8 cellular contexts compared by ENCODE assay signal in the genomic region with DNA sequence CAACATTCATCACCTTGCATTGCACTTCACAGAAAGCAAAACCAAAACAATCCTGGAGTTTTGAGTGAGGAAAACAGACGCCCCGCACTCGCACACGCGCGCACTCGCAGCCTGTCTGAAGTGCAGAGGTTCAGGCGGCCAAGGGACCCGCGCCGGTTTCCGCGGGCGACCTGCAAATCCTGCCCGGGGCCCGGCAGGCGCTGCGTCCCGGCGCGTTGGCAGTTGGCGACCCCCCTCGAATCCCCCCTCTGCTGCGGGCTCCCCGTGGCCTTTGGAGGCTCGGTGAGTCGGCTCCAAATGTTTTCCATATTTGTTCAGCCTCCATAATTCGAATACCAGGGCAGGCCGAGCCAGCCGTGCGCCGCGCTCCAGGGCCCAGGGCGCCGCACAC. TPM values are rescaled to one million over a fixed set of nuclear protein-coding genes. Genes with fewer than 3 reads are reported as not detected.
DNase-seq lines count a peak whose midpoint lies in the region; ATAC-seq and TF ChIP-seq lines count a peak whose summit lies in the region.

A gene with protein sequence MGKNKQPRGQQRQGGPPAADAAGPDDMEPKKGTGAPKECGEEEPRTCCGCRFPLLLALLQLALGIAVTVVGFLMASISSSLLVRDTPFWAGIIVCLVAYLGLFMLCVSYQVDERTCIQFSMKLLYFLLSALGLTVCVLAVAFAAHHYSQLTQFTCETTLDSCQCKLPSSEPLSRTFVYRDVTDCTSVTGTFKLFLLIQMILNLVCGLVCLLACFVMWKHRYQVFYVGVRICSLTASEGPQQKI (plus strand): TSS at position 324 of the 391 bp plus-strand sequence. CDS start 100 bp downstream, outside the sequence.

- no peak within 1 kb of the TSS for H3K27ac ChIP-seq in HL-60 (replicated peaks)

- peak within 1 kb of the TSS; percentile 68 for H3K4me3 Mint-ChIP-seq in activated CD4-positive, alpha-beta T cell treated with anti-CD3 and anti-CD28 coated beads, Interleukin-2, amount 10 ng/mL, durations not matched to agents 7 days and 5 days
- H3K4me3 Mint-ChIP-seq in activated naive CD8-positive, alpha-beta T cell treated with anti-CD3 and anti-CD28 coated beads for 36 hours = peak within 1 kb of the TSS; percentile 68

- no peak within 1 kb of the TSS for H3K27ac Mint-ChIP-seq in activated CD4-positive, alpha-beta T cell treated with anti-CD3 and anti-CD28 coated beads, Interleukin-2, amount 10 ng/mL, durations not matched to agents 7 days and 5 days
- H3K27ac Mint-ChIP-seq in activated naive CD8-positive, alpha-beta T cell treated with anti-CD3 and anti-CD28 coated beads for 36 hours = no peak within 1 kb of the TSS

- intact Hi-C loops in left cardiac atrium (cut with DNase I) = loop anchor here in 1 of 2 donors (5.0 kb wide), 1 partner anchor 68 kb away; a partner anchor contains a TSS

- H3K27me3 ChIP-seq in HL-60 (ENCODE audit: insufficient read depth, poor library complexity, severe bottlenecking) = peaks cover 12% of the 10 kb centered on the region

- peaks cover 10% of the 10 kb centered on the region for H3K4me1 Mint-ChIP-seq in activated CD4-positive, alpha-beta T cell treated with anti-CD3 and anti-CD28 coated beads, Interleukin-2, amount 10 ng/mL, durations not matched to agents 7 days and 5 days
- peaks cover 3% of the 10 kb centered on the region for H3K4me1 Mint-ChIP-seq in activated naive CD8-positive, alpha-beta T cell treated with anti-CD3 and anti-CD28 coated beads for 36 hours

- H3K36me3 Mint-ChIP-seq in activated CD4-positive, alpha-beta T cell treated with anti-CD3 and anti-CD28 coated beads, Interleukin-2, amount 10 ng/mL, durations not matched to agents 7 days and 5 days (ENCODE audit: low read depth) = no peaks in the 10 kb centered on the region
- no peaks in the 10 kb centered on the region for H3K36me3 Mint-ChIP-seq in activated naive CD8-positive, alpha-beta T cell treated with anti-CD3 and anti-CD28 coated beads for 36 hours

- peaks cover 67% of the 10 kb centered on the region for H3K27me3 Mint-ChIP-seq in activated CD4-positive, alpha-beta T cell treated with anti-CD3 and anti-CD28 coated beads, Interleukin-2, amount 10 ng/mL, durations not matched to agents 7 days and 5 days
- H3K27me3 Mint-ChIP-seq in activated naive CD8-positive, alpha-beta T cell treated with anti-CD3 and anti-CD28 coated beads for 36 hours = peaks cover 73% of the 10 kb centered on the region

- no peak for DNase-seq in activated CD4-positive, alpha-beta T cell treated with anti-CD3 and anti-CD28 coated beads, Interleukin-2, amount 10 ng/mL, durations not matched to agents 7 days and 5 days
- no peak for DNase-seq in activated CD4-positive, alpha-beta T cell treated with anti-CD3 and anti-CD28 coated beads, Interleukin-2, amount 50 U/mL, for 1 hour
- no peak for DNase-seq in HL-60 (ENCODE audit: low read depth in 1 of 2, low spot score in 1 of 2)
- peak; percentile 10 for DNase-seq in activated naive CD8-positive, alpha-beta T cell treated with anti-CD3 and anti-CD28 coated beads for 36 hours
- DNase-seq in left cardiac atrium = peak; percentile 73
- DNase-seq in omental fat pad (ENCODE audit: low spot score) = no peak
- no peak for DNase-seq in OCI-M1 (lab: John Stamatoyannopoulos, UW)

- POLR2A ChIA-PET in activated CD4-positive, alpha-beta T cell treated with anti-CD3 and anti-CD28 coated beads, Interleukin-2, amount 10 ng/mL, durations not matched to agents 7 days and 5 days (lab: Charles Lee) = no interaction called here

- ATAC-seq in left cardiac atrium (peak; percentile 68 to 78), omental fat pad (ENCODE audit: low FRiP score) (peak; percentile 52), HG03095 (IDR thresholded peaks at IDR 0.05; ENCODE audit: unreplicated experiment) (no peak)

- H3K9me3 Mint-ChIP-seq in activated CD4-positive, alpha-beta T cell treated with anti-CD3 and anti-CD28 coated beads, Interleukin-2, amount 10 ng/mL, durations not matched to agents 7 days and 5 days = no peaks in the 10 kb centered on the region
- H3K9me3 Mint-ChIP-seq in activated naive CD8-positive, alpha-beta T cell treated with anti-CD3 and anti-CD28 coated beads for 36 hours = no peaks in the 10 kb centered on the region

- peak within 1 kb of the TSS; percentile 45 for H3K4me3 ChIP-seq in HL-60 (replicated peaks; ENCODE audit: insufficient read depth, low read length)

- CTCF ChIA-PET in activated CD4-positive, alpha-beta T cell treated with anti-CD3 and anti-CD28 coated beads, Interleukin-2, amount 10 ng/mL, durations not matched to agents 7 days and 5 days (lab: Charles Lee) = no interaction called here

- no peak for TF ChIP-seq CTCF in HL-60 (IDR thresholded peaks at IDR 0.05; ENCODE audit: insufficient read depth, low read length)
- no peak for TF ChIP-seq CTCF in omental fat pad (IDR thresholded peaks at IDR 0.05)

RNA-seq across cellular contexts. Expression of the gene that starts here (rescaled TPM):
- total RNA-seq in activated CD4-positive, alpha-beta T cell treated with anti-CD3 and anti-CD28 coated beads, Interleukin-2, amount 10 ng/mL, durations not matched to agents 7 days and 5 days = not detected
- not detected for total RNA-seq in activated naive CD8-positive, alpha-beta T cell treated with anti-CD3 and anti-CD28 coated beads for 36 hours
- 100 to 1,000 TPM; 103 to 114 TPM for total RNA-seq in left cardiac atrium
- total RNA-seq in omental fat pad = 10 to 100 TPM; 14.1 to 20.2 (median 16.1) TPM

Comparison
In these comparisons a context has a peak if more than half of its experiments do, and no peak if none do; other contexts are left out.
1. RNA of the gene that starts here (total RNA-seq): 103 to 114 TPM in left cardiac atrium and 14.1 to 20.2 TPM in omental fat pad; not detected in activated naive CD8-positive, alpha-beta T cell treated with anti-CD3 and anti-CD28 coated beads for 36 hours and not detected in activated CD4-positive, alpha-beta T cell treated with anti-CD3 and anti-CD28 coated beads, Interleukin-2, amount 10 ng/mL, durations not matched to agents 7 days and 5 days; every median in the first group is over 10 times any median in the second.
2. RNA of the gene that starts here (total RNA-seq): 103 to 114 TPM in left cardiac atrium; 14.1 to 20.2 TPM in omental fat pad; every median in the first group is over 4 times any median in the second.
3. Peak in DNase-seq in activated naive CD8-positive, alpha-beta T cell treated with anti-CD3 and anti-CD28 coated beads for 36 hours; RNA of the gene not detected or under 1 TPM.